2 cellular contexts compared by ENCODE assay signal in genomic region chr9:113658565-113658935, GRCh38.
TF ChIP-seq lines count a peak whose summit lies in the region.

No MANE protein-coding gene starts in this region.

TF ChIP-seq in GM23338, 12 proteins besides CTCF, POLR2A, EP300 and RAD21:
- no peak for TF ChIP-seq JUNB (IDR thresholded peaks at IDR 0.05; ENCODE audit: unreplicated experiment)
- TF ChIP-seq ZNF462 (CRISPR knock-in tag; IDR thresholded peaks at IDR 0.05) = no peak
- TF ChIP-seq ZNF114 (CRISPR knock-in tag; IDR thresholded peaks at IDR 0.05) = no peak
- TF ChIP-seq STAT1 (IDR thresholded peaks at IDR 0.05; ENCODE audit: unreplicated experiment) = no peak
- no peak for TF ChIP-seq ETS1 (IDR thresholded peaks at IDR 0.05)
- TF ChIP-seq CREB1 (CRISPR knock-in tag; IDR thresholded peaks at IDR 0.05; ENCODE audit: low read depth) = no peak
- TF ChIP-seq REST (IDR thresholded peaks at IDR 0.05; ENCODE audit: unreplicated experiment) = no peak
- TF ChIP-seq NANOG (IDR thresholded peaks at IDR 0.05; ENCODE audit: borderline replicate concordance) = no peak
- no peak for TF ChIP-seq POLR2AphosphoS5 (IDR thresholded peaks at IDR 0.05; ENCODE audit: low read depth)
- TF ChIP-seq ZNF331 (CRISPR knock-in tag; IDR thresholded peaks at IDR 0.05; ENCODE audit: low read depth) = no peak
- TF ChIP-seq EZH2 (IDR thresholded peaks at IDR 0.05; ENCODE audit: low read depth, unreplicated experiment) = no peak
- TF ChIP-seq EZH2phosphoT487 (IDR thresholded peaks at IDR 0.05; ENCODE audit: unreplicated experiment) = no peak

TF ChIP-seq in H1, 55 proteins besides CTCF, POLR2A, EP300 and RAD21:
- TF ChIP-seq HDAC2 (IDR thresholded peaks at IDR 0.05; ENCODE audit: borderline replicate concordance in 1 of 2, low read depth in 2 of 2, low read length in 2 of 2) (no peak), GABPA (IDR thresholded peaks at IDR 0.05; ENCODE audit: borderline replicate concordance, insufficient read depth, low read length) (no peak), NANOG (IDR thresholded peaks at IDR 0.05; ENCODE audit: insufficient read depth, low read depth, low read length, poor library complexity, severe bottlenecking) (no peak), JUND (IDR thresholded peaks at IDR 0.05; ENCODE audit: low read length) (no peak)
TF ChIP-seq in H1: peak in this region for 0.
